In the genomic region with DNA sequence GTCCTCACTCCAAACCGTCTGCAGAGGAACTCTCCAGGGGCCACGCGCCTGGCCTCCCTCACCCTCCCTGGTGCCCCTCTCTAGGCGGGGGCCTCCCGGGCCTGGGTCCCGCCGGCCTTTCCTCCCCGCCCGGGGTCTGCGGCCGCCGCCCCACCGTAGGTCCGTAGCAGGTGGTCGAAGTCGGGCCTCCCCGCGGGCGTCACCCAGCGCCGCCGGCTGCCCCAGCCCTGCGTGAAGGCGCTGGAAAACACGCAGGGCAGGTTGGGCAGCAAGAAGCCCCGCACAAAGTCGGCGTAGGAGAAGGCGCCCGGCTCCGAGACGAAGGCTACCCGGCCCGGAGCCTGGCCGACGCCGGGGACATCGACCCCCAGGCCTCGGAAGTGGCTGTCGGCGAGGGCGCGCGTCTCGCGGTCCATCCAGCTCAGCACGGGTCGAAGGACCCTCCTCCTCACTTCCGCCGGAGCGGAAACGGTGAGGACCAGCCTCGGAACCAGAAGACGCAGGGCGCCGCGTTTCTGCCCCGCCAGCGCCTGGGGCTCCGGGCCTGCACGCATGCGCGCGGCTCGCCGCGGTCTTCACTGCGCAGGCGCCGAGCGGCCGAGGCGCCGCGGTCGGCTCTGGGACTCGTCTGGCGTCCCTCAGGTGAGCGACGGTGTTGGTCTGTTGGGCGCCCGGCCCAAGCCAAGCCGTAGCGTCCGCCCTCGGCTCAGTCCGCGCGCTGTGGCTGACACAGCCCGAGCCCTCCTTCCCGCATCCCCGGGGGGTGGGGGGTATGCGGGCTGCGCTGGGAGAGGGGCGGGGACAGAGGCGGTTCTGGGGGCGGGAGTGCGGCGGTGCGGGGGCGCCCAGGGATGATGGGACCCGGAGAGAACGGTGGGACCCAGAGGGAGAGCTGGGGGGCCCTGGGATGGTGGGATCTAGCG, we compare ENCODE assay signal across 1 cellular context.
TF ChIP-seq lines count a peak whose summit lies in the region.

A gene with protein sequence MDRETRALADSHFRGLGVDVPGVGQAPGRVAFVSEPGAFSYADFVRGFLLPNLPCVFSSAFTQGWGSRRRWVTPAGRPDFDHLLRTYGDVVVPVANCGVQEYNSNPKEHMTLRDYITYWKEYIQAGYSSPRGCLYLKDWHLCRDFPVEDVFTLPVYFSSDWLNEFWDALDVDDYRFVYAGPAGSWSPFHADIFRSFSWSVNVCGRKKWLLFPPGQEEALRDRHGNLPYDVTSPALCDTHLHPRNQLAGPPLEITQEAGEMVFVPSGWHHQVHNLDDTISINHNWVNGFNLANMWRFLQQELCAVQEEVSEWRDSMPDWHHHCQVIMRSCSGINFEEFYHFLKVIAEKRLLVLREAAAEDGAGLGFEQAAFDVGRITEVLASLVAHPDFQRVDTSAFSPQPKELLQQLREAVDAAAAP (minus strand): TSS at position 445 of the 923 bp plus-strand sequence. CDS start 29 bp downstream, at position 416.
A gene with protein sequence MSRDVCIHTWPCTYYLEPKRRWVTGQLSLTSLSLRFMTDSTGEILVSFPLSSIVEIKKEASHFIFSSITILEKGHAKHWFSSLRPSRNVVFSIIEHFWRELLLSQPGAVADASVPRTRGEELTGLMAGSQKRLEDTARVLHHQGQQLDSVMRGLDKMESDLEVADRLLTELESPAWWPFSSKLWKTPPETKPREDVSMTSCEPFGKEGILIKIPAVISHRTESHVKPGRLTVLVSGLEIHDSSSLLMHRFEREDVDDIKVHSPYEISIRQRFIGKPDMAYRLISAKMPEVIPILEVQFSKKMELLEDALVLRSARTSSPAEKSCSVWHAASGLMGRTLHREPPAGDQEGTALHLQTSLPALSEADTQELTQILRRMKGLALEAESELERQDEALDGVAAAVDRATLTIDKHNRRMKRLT (plus strand): TSS at position 578 of the 923 bp plus-strand sequence. CDS start 12,302 bp downstream, outside the sequence.

TF ChIP-seq in HCT116, 20 proteins besides CTCF, POLR2A, EP300 and RAD21:
- no peak for TF ChIP-seq EGR1 (IDR thresholded peaks at IDR 0.05; ENCODE audit: low read depth)
- peak; percentile 93 for TF ChIP-seq ZFX (IDR thresholded peaks at IDR 0.05)
- TF ChIP-seq, protein P1, sequence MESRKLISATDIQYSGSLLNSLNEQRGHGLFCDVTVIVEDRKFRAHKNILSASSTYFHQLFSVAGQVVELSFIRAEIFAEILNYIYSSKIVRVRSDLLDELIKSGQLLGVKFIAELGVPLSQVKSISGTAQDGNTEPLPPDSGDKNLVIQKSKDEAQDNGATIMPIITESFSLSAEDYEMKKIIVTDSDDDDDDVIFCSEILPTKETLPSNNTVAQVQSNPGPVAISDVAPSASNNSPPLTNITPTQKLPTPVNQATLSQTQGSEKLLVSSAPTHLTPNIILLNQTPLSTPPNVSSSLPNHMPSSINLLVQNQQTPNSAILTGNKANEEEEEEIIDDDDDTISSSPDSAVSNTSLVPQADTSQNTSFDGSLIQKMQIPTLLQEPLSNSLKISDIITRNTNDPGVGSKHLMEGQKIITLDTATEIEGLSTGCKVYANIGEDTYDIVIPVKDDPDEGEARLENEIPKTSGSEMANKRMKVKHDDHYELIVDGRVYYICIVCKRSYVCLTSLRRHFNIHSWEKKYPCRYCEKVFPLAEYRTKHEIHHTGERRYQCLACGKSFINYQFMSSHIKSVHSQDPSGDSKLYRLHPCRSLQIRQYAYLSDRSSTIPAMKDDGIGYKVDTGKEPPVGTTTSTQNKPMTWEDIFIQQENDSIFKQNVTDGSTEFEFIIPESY (IDR thresholded peaks at IDR 0.05; ENCODE audit: extremely low read depth, insufficient replicate concordance, low read length) = peak; percentile 73
- TF ChIP-seq JUND (IDR thresholded peaks at IDR 0.05) = no peak
- TF ChIP-seq CEBPB (IDR thresholded peaks at IDR 0.05; ENCODE audit: low read depth) = no peak
- TF ChIP-seq YY1 (IDR thresholded peaks at IDR 0.05; ENCODE audit: extremely low read depth, insufficient replicate concordance, low read depth, low read length) = peak; percentile 86
- no peak for TF ChIP-seq EZH2phosphoT487 (IDR thresholded peaks at IDR 0.05; ENCODE audit: borderline replicate concordance)
- peak; percentile 95 for TF ChIP-seq POLR2AphosphoS5 (IDR thresholded peaks at IDR 0.05; ENCODE audit: low read depth, low read length)
- no peak for TF ChIP-seq ELF1 (IDR thresholded peaks at IDR 0.05; ENCODE audit: borderline replicate concordance, low read depth)
- no peak for TF ChIP-seq EZH2 (IDR thresholded peaks at IDR 0.05)
- no peak for TF ChIP-seq CBX3 (IDR thresholded peaks at IDR 0.05; ENCODE audit: low read depth)
- TF ChIP-seq TCF7L2 (IDR thresholded peaks at IDR 0.05; ENCODE audit: borderline replicate concordance, extremely low read depth, insufficient read depth, insufficient read length) = peak; percentile 39
- TF ChIP-seq FOSL1 (IDR thresholded peaks at IDR 0.05; ENCODE audit: low read depth) = no peak
- TF ChIP-seq, protein P2, sequence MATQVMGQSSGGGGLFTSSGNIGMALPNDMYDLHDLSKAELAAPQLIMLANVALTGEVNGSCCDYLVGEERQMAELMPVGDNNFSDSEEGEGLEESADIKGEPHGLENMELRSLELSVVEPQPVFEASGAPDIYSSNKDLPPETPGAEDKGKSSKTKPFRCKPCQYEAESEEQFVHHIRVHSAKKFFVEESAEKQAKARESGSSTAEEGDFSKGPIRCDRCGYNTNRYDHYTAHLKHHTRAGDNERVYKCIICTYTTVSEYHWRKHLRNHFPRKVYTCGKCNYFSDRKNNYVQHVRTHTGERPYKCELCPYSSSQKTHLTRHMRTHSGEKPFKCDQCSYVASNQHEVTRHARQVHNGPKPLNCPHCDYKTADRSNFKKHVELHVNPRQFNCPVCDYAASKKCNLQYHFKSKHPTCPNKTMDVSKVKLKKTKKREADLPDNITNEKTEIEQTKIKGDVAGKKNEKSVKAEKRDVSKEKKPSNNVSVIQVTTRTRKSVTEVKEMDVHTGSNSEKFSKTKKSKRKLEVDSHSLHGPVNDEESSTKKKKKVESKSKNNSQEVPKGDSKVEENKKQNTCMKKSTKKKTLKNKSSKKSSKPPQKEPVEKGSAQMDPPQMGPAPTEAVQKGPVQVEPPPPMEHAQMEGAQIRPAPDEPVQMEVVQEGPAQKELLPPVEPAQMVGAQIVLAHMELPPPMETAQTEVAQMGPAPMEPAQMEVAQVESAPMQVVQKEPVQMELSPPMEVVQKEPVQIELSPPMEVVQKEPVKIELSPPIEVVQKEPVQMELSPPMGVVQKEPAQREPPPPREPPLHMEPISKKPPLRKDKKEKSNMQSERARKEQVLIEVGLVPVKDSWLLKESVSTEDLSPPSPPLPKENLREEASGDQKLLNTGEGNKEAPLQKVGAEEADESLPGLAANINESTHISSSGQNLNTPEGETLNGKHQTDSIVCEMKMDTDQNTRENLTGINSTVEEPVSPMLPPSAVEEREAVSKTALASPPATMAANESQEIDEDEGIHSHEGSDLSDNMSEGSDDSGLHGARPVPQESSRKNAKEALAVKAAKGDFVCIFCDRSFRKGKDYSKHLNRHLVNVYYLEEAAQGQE (IDR thresholded peaks at IDR 0.05; ENCODE audit: low read depth) = no peak
- TF ChIP-seq SRF (IDR thresholded peaks at IDR 0.05; ENCODE audit: low read depth) = no peak
- no peak for TF ChIP-seq ZNF274 (IDR thresholded peaks at IDR 0.05; ENCODE audit: low read depth, low read length)
- TF ChIP-seq, protein P3, sequence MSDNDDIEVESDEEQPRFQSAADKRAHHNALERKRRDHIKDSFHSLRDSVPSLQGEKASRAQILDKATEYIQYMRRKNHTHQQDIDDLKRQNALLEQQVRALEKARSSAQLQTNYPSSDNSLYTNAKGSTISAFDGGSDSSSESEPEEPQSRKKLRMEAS (IDR thresholded peaks at IDR 0.05) = no peak
TF ChIP-seq in HCT116: peak in this region for 5.
